ENCODE assay signal across 11 cellular contexts in the genomic region with DNA sequence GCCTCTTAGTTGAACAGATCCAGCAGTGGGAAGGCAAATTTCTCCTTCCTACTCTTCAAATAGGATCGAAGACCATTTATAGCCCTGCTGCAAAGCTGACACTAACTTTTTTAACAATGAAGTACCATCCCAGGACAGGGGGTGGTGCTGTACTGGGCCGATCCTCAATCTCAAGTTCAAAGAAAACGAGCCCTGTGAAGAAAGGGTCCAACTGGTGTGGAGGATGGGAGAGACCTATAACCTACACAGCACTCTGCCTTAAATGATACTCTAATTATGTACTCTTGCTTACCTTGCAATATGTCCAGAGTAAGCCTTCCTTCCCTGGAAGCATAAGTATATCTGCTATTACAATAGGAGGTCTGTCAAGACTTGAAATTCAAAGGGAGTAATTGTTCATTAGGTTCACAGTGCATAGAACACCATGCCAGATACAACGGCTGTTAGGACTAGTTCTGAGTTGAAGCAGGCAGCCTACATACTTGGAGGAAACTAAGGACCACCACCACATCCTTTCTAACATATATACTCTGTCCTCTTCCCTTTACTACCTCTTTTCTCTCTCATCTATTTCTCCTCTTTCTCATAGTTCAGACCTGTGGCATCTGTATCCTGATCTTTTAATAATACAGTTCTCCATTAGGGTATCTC. TPM values are rescaled to one million over a fixed set of nuclear protein-coding genes. Genes with fewer than 3 reads are reported as not detected.
DNase-seq lines count a peak whose midpoint lies in the region; ATAC-seq and TF ChIP-seq lines count a peak whose summit lies in the region.
"Had no signal": no experiment of that assay in that cellular context is flagged by ENCODE, and none has a peak within 500 bp of the region (broad histone marks: within the 10 kb centered on the region; RNA-seq: fewer than 3 reads in every experiment).

No MANE protein-coding gene starts in this region.

- CTCF ChIA-PET in RWPE1 (lab: Yijun Ruan, JAX): interaction anchor here (0.6 to 0.8 kb wide), 2 partner anchors 33 to 572 kb away, joined by 3 read pairs; no protein-coding TSS in a partner anchor

- no peak overlapping the region for H3K4me3 Mint-ChIP-seq in progenitor cell of endocrine pancreas (ENCODE audit: low read depth)

- no peak overlapping the region for H3K4me3 ChIP-seq in GM12875 (ENCODE audit: low read depth, low read length)
- H3K4me3 ChIP-seq: right lobe of liver had no signal

- no peaks in the 10 kb centered on the region for H3K9me3 Mint-ChIP-seq in progenitor cell of endocrine pancreas (ENCODE audit: low read depth)

- H3K4me1 Mint-ChIP-seq in progenitor cell of endocrine pancreas (ENCODE audit: low read depth): peaks cover 15% of the 10 kb centered on the region

- TF ChIP-seq CTCF in GM12875 (IDR thresholded peaks at IDR 0.05; ENCODE audit: borderline replicate concordance, insufficient read depth, low read depth, low read length) (peak; percentile 43; the same call in 1 of the 2 replicates), RWPE1 (conservative IDR thresholded peaks at IDR 0.05; ENCODE audit: low read depth) (no peak), progenitor cell of endocrine pancreas (IDR thresholded peaks at IDR 0.05; ENCODE audit: unreplicated experiment) (peak; percentile 41)

- no peak for ATAC-seq in GM21717 (IDR thresholded peaks at IDR 0.05; ENCODE audit: unreplicated experiment)
- ATAC-seq in HG02610 (IDR thresholded peaks at IDR 0.05; ENCODE audit: unreplicated experiment): no peak
- ATAC-seq in GM19023 (IDR thresholded peaks at IDR 0.05; ENCODE audit: unreplicated experiment): no peak

- DNase-seq in RWPE1 (ENCODE audit: low spot score) (peak; percentile 26), fibroblast of gingiva (ENCODE audit: low read depth) (peak; percentile 2), progenitor cell of endocrine pancreas (ENCODE audit: low spot score, unreplicated experiment) (no peak)
- DNase-seq: caudate nucleus, HCEC 1CT, NCI-H510A treated with DMSO at 0.1 percent for 48 hours, right lobe of liver had no signal

- H3K27ac ChIP-seq in RWPE1: no peak overlapping the region
- H3K27ac ChIP-seq: right lobe of liver had no signal

- POLR2A ChIA-PET in RWPE1 (lab: Yijun Ruan, JAX; ENCODE audit: low non-redundant PET): no interaction called here

- peaks cover 7% of the 10 kb centered on the region for H3K36me3 Mint-ChIP-seq in progenitor cell of endocrine pancreas (ENCODE audit: insufficient read depth)

- no peaks in the 10 kb centered on the region for H3K27me3 Mint-ChIP-seq in progenitor cell of endocrine pancreas

- no peak overlapping the region for H3K27ac Mint-ChIP-seq in progenitor cell of endocrine pancreas

RNA-seq across cellular contexts. Expression of gene ETF1, which starts 6.2 kb away (rescaled TPM):
- 73.1 and 77.6 TPM in 2 replicates for total RNA-seq in progenitor cell of endocrine pancreas

RNA-seq across cellular contexts. Expression of gene HSPA9, which starts 38.4 kb away (rescaled TPM):
- total RNA-seq in progenitor cell of endocrine pancreas: 174 and 185 TPM in 2 replicates
